38 cellular contexts compared by ENCODE assay signal in the genomic region with DNA sequence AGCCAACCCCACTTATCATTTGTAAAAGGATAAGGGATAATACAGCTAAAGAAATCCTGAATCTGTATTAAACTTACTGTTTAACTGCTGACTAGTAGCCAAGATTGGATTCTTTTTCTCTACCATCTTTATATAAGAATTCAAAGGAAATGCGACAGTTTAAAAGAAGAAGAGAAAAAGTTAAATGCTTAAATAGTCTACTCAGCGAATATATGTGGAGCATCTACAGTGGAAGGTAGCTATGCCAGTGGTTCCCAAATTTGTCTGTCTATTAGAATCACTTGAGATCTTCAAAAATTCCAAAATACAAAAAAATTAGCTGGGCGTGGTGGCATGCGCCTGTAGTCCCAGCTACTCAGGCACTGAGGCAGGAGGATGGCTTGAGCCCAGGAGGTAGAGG.
"Had no signal": no experiment of that assay in that cellular context is flagged by ENCODE, and none has a peak within 500 bp of the region (broad histone marks: within the 10 kb centered on the region; RNA-seq: fewer than 3 reads in every experiment).

No MANE protein-coding gene starts in this region.

- ATAC-seq: activated CD4-positive, alpha-beta T cell treated with anti-CD3 and anti-CD28 coated beads for 36 hours; activated CD4-positive, CD25-positive, alpha-beta regulatory T cell treated with anti-CD3 and anti-CD28 coated beads, Interleukin-2, amount 50 U/mL, for 24 hours; activated CD8-positive, alpha-beta T cell treated with anti-CD3 and anti-CD28 coated beads, Interleukin-2, amount 10 ng/mL, durations not matched to agents 7 days and 5 days; activated naive CD8-positive, alpha-beta T cell treated with anti-CD3 and anti-CD28 coated beads, Interleukin-2, amount 50 U/mL, for 24 hours; activated T-cell treated with anti-CD3 and anti-CD28 coated beads, Interleukin-2, amount 50 U/mL, for 4 hours; activated T-cell treated with anti-CD3 and anti-CD28 coated beads, Interleukin-2, amount 50 U/mL, for 72 hours; activated T-helper 17 cell treated with anti-CD3 and anti-CD28 coated beads, Interleukin-2, amount 50 U/mL, for 72 hours; body of pancreas; WTC11 had no signal

- H3K36me3 Mint-ChIP-seq: WTC11 had no signal

- H3K4me3 ChIP-seq: body of pancreas, breast epithelium had no signal

- DNase-seq: activated CD4-positive, alpha-beta memory T cell treated with anti-CD3 and anti-CD28 coated beads, Interleukin-2, amount 10 ng/mL, durations not matched to agents 7 days and 5 days; activated CD4-positive, alpha-beta T cell treated with anti-CD3 and anti-CD28 coated beads for 1 hour; activated CD4-positive, alpha-beta T cell treated with anti-CD3 and anti-CD28 coated beads for 36 hours; activated CD4-positive, alpha-beta T cell treated with anti-CD3 and anti-CD28 coated beads for 48 hours; activated CD4-positive, alpha-beta T cell treated with anti-CD3 and anti-CD28 coated beads, Interleukin-2, amount 10 ng/mL, durations not matched to agents 7 days and 5 days; activated CD4-positive, alpha-beta T cell treated with anti-CD3 and anti-CD28 coated beads, Interleukin-2, amount 50 U/mL, for 48 hours; activated CD4-positive, CD25-positive, alpha-beta regulatory T cell; activated CD8-positive, alpha-beta memory T cell treated with anti-CD3 and anti-CD28 coated beads, Interleukin-2, amount 50 U/mL, for 4 hours; activated CD8-positive, alpha-beta T cell treated with anti-CD3 and anti-CD28 coated beads, Interleukin-2, amount 10 ng/mL, durations not matched to agents 7 days and 5 days; activated gamma-delta T cell; activated naive CD4-positive, alpha-beta T cell treated with anti-CD3 and anti-CD28 coated beads, Interleukin-2, amount 10 ng/mL, durations not matched to agents 7 days and 5 days; activated naive CD4-positive, alpha-beta T cell treated with Interleukin-2 at 50 U/mL for 16 hours; activated naive CD8-positive, alpha-beta T cell treated with anti-CD3 and anti-CD28 coated beads, Interleukin-2, amount 10 ng/mL, durations not matched to agents 7 days and 5 days; activated naive CD8-positive, alpha-beta T cell treated with anti-CD3 and anti-CD28 coated beads, Interleukin-2, amount 50 U/mL, for 24 hours; activated T-cell treated with anti-CD3 and anti-CD28 coated beads for 4 hours; activated T-cell treated with anti-CD3 and anti-CD28 coated beads, Interleukin-2, amount 50 U/mL, for 1 hour; activated T-cell treated with anti-CD3 and anti-CD28 coated beads, Interleukin-2, amount 50 U/mL, for 4 hours; activated T-cell treated with anti-CD3 and anti-CD28 coated beads, Interleukin-2, amount 50 U/mL, for 72 hours; aorta; body of pancreas; brain microvascular endothelial cell; central memory CD4-positive, alpha-beta T cell; T-helper 1 cell; T-helper 2 cell; T-helper 9 cell; WERI-Rb-1 had no signal

- H3K27me3 Mint-ChIP-seq: activated CD4-positive, alpha-beta memory T cell treated with anti-CD3 and anti-CD28 coated beads, Interleukin-2, amount 10 ng/mL, durations not matched to agents 7 days and 5 days; activated CD4-positive, alpha-beta T cell treated with anti-CD3 and anti-CD28 coated beads for 36 hours; activated CD4-positive, alpha-beta T cell treated with anti-CD3 and anti-CD28 coated beads, Interleukin-2, amount 10 ng/mL, durations not matched to agents 7 days and 5 days; activated naive CD4-positive, alpha-beta T cell treated with anti-CD3 and anti-CD28 coated beads, Interleukin-2, amount 10 ng/mL, durations not matched to agents 7 days and 5 days; activated naive CD4-positive, alpha-beta T cell treated with anti-CD3 and anti-CD28 coated beads, Interleukin-2, amount 50 U/mL, for 24 hours; activated naive CD8-positive, alpha-beta T cell; activated naive CD8-positive, alpha-beta T cell treated with anti-CD3 and anti-CD28 coated beads, Interleukin-2, amount 10 ng/mL, durations not matched to agents 7 days and 5 days; activated naive CD8-positive, alpha-beta T cell treated with anti-CD3 and anti-CD28 coated beads, Interleukin-2, amount 50 U/mL, for 24 hours; activated T-helper 17 cell treated with anti-CD3 and anti-CD28 coated beads, Interleukin-2, amount 50 U/mL, for 72 hours had no signal

- H3K4me3 Mint-ChIP-seq: activated CD4-positive, alpha-beta memory T cell treated with anti-CD3 and anti-CD28 coated beads, Interleukin-2, amount 10 ng/mL, durations not matched to agents 7 days and 5 days; activated CD4-positive, alpha-beta T cell treated with anti-CD3 and anti-CD28 coated beads for 36 hours; activated CD4-positive, alpha-beta T cell treated with anti-CD3 and anti-CD28 coated beads, Interleukin-2, amount 10 ng/mL, durations not matched to agents 7 days and 5 days; activated CD8-positive, alpha-beta T cell treated with anti-CD3 and anti-CD28 coated beads, Interleukin-2, amount 10 ng/mL, durations not matched to agents 7 days and 5 days; activated naive CD4-positive, alpha-beta T cell treated with anti-CD3 and anti-CD28 coated beads, Interleukin-2, amount 10 ng/mL, durations not matched to agents 7 days and 5 days; activated naive CD4-positive, alpha-beta T cell treated with anti-CD3 and anti-CD28 coated beads, Interleukin-2, amount 50 U/mL, for 24 hours; activated naive CD8-positive, alpha-beta T cell; activated naive CD8-positive, alpha-beta T cell treated with anti-CD3 and anti-CD28 coated beads, Interleukin-2, amount 10 ng/mL, durations not matched to agents 7 days and 5 days; activated naive CD8-positive, alpha-beta T cell treated with anti-CD3 and anti-CD28 coated beads, Interleukin-2, amount 50 U/mL, for 24 hours; activated T-cell treated with anti-CD3 and anti-CD28 coated beads, Interleukin-2, amount 50 U/mL, for 4 hours; activated T-cell treated with anti-CD3 and anti-CD28 coated beads, Interleukin-2, amount 50 U/mL, for 72 hours; activated T-helper 1 cell treated with anti-CD3 and anti-CD28 coated beads, Interleukin-12 subunit alpha, Interleukin-12 subunit beta, Interleukin-2, Interleukin-4 antibody, amounts not matched to agents 30 ng/mL and 10 ng/mL and 1 ng/mL, durations not matched to agents 14 hours and 24 hours and 36 hours; activated T-helper 17 cell treated with anti-CD3 and anti-CD28 coated beads, Interleukin-2, amount 50 U/mL, for 72 hours; T-helper 1 cell treated with Interleukin-12 subunit alpha and Interleukin-12 subunit beta and Interleukin-4 antibody, amounts not matched to agents 30 μg/mL and 1 μg/mL, for 36 hours; T-helper 2 cell treated with Interferon-gamma antibody and Interleukin-4, amounts not matched to agents 5 μg/mL and 100 μg/mL, for 36 hours; WTC11 had no signal

- FAIRE-seq: astrocyte, colon, TTC549 had no signal

- H3K4me1 ChIP-seq: body of pancreas, breast epithelium had no signal

- H3K36me3 ChIP-seq: brain microvascular endothelial cell, breast epithelium, WERI-Rb-1 had no signal

- H3K9me3 Mint-ChIP-seq: activated CD4-positive, alpha-beta memory T cell treated with anti-CD3 and anti-CD28 coated beads, Interleukin-2, amount 10 ng/mL, durations not matched to agents 7 days and 5 days; activated CD4-positive, alpha-beta T cell treated with anti-CD3 and anti-CD28 coated beads, Interleukin-2, amount 10 ng/mL, durations not matched to agents 7 days and 5 days; activated naive CD4-positive, alpha-beta T cell treated with anti-CD3 and anti-CD28 coated beads, Interleukin-2, amount 10 ng/mL, durations not matched to agents 7 days and 5 days; activated naive CD4-positive, alpha-beta T cell treated with anti-CD3 and anti-CD28 coated beads, Interleukin-2, amount 50 U/mL, for 24 hours; activated naive CD8-positive, alpha-beta T cell treated with anti-CD3 and anti-CD28 coated beads, Interleukin-2, amount 10 ng/mL, durations not matched to agents 7 days and 5 days; activated naive CD8-positive, alpha-beta T cell treated with anti-CD3 and anti-CD28 coated beads, Interleukin-2, amount 50 U/mL, for 24 hours; activated T-cell treated with anti-CD3 and anti-CD28 coated beads, Interleukin-2, amount 50 U/mL, for 4 hours; activated T-cell treated with anti-CD3 and anti-CD28 coated beads, Interleukin-2, amount 50 U/mL, for 72 hours; activated T-helper 1 cell treated with anti-CD3 and anti-CD28 coated beads, Interleukin-12 subunit alpha, Interleukin-12 subunit beta, Interleukin-2, Interleukin-4 antibody, amounts not matched to agents 30 ng/mL and 10 ng/mL and 1 ng/mL, durations not matched to agents 14 hours and 24 hours and 36 hours; activated T-helper 17 cell treated with anti-CD3 and anti-CD28 coated beads, Interleukin-2, amount 50 U/mL, for 72 hours; T-helper 1 cell treated with Interleukin-12 subunit alpha and Interleukin-12 subunit beta and Interleukin-4 antibody, amounts not matched to agents 30 μg/mL and 1 μg/mL, for 36 hours; T-helper 2 cell treated with Interferon-gamma antibody and Interleukin-4, amounts not matched to agents 5 μg/mL and 100 μg/mL, for 36 hours; WTC11 had no signal

- H3K27ac Mint-ChIP-seq: activated CD4-positive, alpha-beta memory T cell treated with anti-CD3 and anti-CD28 coated beads, Interleukin-2, amount 10 ng/mL, durations not matched to agents 7 days and 5 days; activated CD4-positive, alpha-beta T cell treated with anti-CD3 and anti-CD28 coated beads for 36 hours; activated CD4-positive, alpha-beta T cell treated with anti-CD3 and anti-CD28 coated beads, Interleukin-2, amount 10 ng/mL, durations not matched to agents 7 days and 5 days; activated CD8-positive, alpha-beta T cell treated with anti-CD3 and anti-CD28 coated beads, Interleukin-2, amount 10 ng/mL, durations not matched to agents 7 days and 5 days; activated naive CD4-positive, alpha-beta T cell treated with anti-CD3 and anti-CD28 coated beads, Interleukin-2, amount 10 ng/mL, durations not matched to agents 7 days and 5 days; activated naive CD4-positive, alpha-beta T cell treated with anti-CD3 and anti-CD28 coated beads, Interleukin-2, amount 50 U/mL, for 24 hours; activated naive CD8-positive, alpha-beta T cell; activated naive CD8-positive, alpha-beta T cell treated with anti-CD3 and anti-CD28 coated beads, Interleukin-2, amount 10 ng/mL, durations not matched to agents 7 days and 5 days; activated naive CD8-positive, alpha-beta T cell treated with anti-CD3 and anti-CD28 coated beads, Interleukin-2, amount 50 U/mL, for 24 hours; activated T-cell treated with anti-CD3 and anti-CD28 coated beads, Interleukin-2, amount 50 U/mL, for 72 hours; activated T-helper 1 cell treated with anti-CD3 and anti-CD28 coated beads, Interleukin-12 subunit alpha, Interleukin-12 subunit beta, Interleukin-2, Interleukin-4 antibody, amounts not matched to agents 30 ng/mL and 10 ng/mL and 1 ng/mL, durations not matched to agents 14 hours and 24 hours and 36 hours; activated T-helper 17 cell treated with anti-CD3 and anti-CD28 coated beads, Interleukin-2, amount 50 U/mL, for 72 hours; T-helper 1 cell treated with Interleukin-12 subunit alpha and Interleukin-12 subunit beta and Interleukin-4 antibody, amounts not matched to agents 30 μg/mL and 1 μg/mL, for 36 hours; T-helper 2 cell treated with Interferon-gamma antibody and Interleukin-4, amounts not matched to agents 5 μg/mL and 100 μg/mL, for 36 hours; WTC11 had no signal

- H3K9me3 ChIP-seq: body of pancreas, breast epithelium had no signal

- H3K27ac ChIP-seq: body of pancreas, brain microvascular endothelial cell, breast epithelium, WERI-Rb-1 had no signal

- H3K27me3 ChIP-seq: body of pancreas, brain microvascular endothelial cell, breast epithelium had no signal
